8 cellular contexts compared by ENCODE assay signal in genomic region chr6:2633763-2634150, GRCh38.
DNase-seq lines count a peak whose midpoint lies in the region; ATAC-seq, FAIRE-seq and TF ChIP-seq lines count a peak whose summit lies in the region.

No MANE protein-coding gene starts in this region.

- H3K36me3 ChIP-seq in bronchial epithelial cell (ENCODE audit: control insufficient read depth, insufficient read depth, low read length) (no peaks in the 10 kb centered on the region), thoracic aorta (no peaks in the 10 kb centered on the region)

- no peak for FAIRE-seq in bronchial epithelial cell (lab: Jason Lieb, UNC)

- H3K4me1 Mint-ChIP-seq in activated CD4-positive, alpha-beta T cell treated with anti-CD3 and anti-CD28 coated beads, Interleukin-2, amount 10 ng/mL, durations not matched to agents 24 days and 14 days = peaks cover 5% of the 10 kb centered on the region
- no peaks in the 10 kb centered on the region for H3K4me1 Mint-ChIP-seq in memory B cell

- H3K4me3 ChIP-seq in bronchial epithelial cell (ENCODE audit: low read depth, low read length) = peak overlapping the region; percentile 34
- H3K4me3 ChIP-seq in thoracic aorta = peak overlapping the region; percentile 75

- H3K27ac Mint-ChIP-seq in activated CD4-positive, alpha-beta T cell treated with anti-CD3 and anti-CD28 coated beads, Interleukin-2, amount 10 ng/mL, durations not matched to agents 24 days and 14 days = no peak overlapping the region
- H3K27ac Mint-ChIP-seq in memory B cell = no peak overlapping the region

- H3K9me3 Mint-ChIP-seq in activated CD4-positive, alpha-beta T cell treated with anti-CD3 and anti-CD28 coated beads, Interleukin-2, amount 10 ng/mL, durations not matched to agents 24 days and 14 days = no peaks in the 10 kb centered on the region
- no peaks in the 10 kb centered on the region for H3K9me3 Mint-ChIP-seq in memory B cell

- peaks cover 39% of the 10 kb centered on the region for H3K27me3 Mint-ChIP-seq in activated CD4-positive, alpha-beta T cell treated with anti-CD3 and anti-CD28 coated beads, Interleukin-2, amount 10 ng/mL, durations not matched to agents 24 days and 14 days
- peaks cover 5% of the 10 kb centered on the region for H3K27me3 Mint-ChIP-seq in memory B cell

- ATAC-seq in memory B cell (ENCODE audit: low read depth) = no peak
- ATAC-seq in thoracic aorta (ENCODE audit: insufficient number of reproducible peaks, low FRiP score, low read depth) = no peak
- no peak for ATAC-seq in HG02840 (IDR thresholded peaks at IDR 0.05; ENCODE audit: low FRiP score, unreplicated experiment)

- peak overlapping the region; percentile 47 for H3K4me3 Mint-ChIP-seq in activated CD4-positive, alpha-beta T cell treated with anti-CD3 and anti-CD28 coated beads, Interleukin-2, amount 10 ng/mL, durations not matched to agents 24 days and 14 days
- H3K4me3 Mint-ChIP-seq in memory B cell = peak overlapping the region; percentile 44

- intact Hi-C loops in activated CD4-positive, alpha-beta T cell treated with anti-CD3 and anti-CD28 coated beads, Interleukin-2, amount 10 ng/mL, durations not matched to agents 24 days and 14 days (cut with micrococcal nuclease) = loop anchor here (1.0 to 10.0 kb wide), 6 partner anchors 185 to 1037 kb away; no protein-coding TSS in a partner anchor

- H3K9me3 ChIP-seq in thoracic aorta = no peaks in the 10 kb centered on the region

- H3K36me3 Mint-ChIP-seq in activated CD4-positive, alpha-beta T cell treated with anti-CD3 and anti-CD28 coated beads, Interleukin-2, amount 10 ng/mL, durations not matched to agents 24 days and 14 days (ENCODE audit: low read depth) = no peaks in the 10 kb centered on the region
- no peaks in the 10 kb centered on the region for H3K36me3 Mint-ChIP-seq in memory B cell

- DNase-seq in activated CD4-positive, alpha-beta T cell treated with anti-CD3 and anti-CD28 coated beads, Interleukin-2, amount 10 ng/mL, durations not matched to agents 24 days and 14 days = no peak
- no peak for DNase-seq in activated CD4-positive, alpha-beta T cell treated with anti-CD3 and anti-CD28 coated beads for 48 hours
- DNase-seq in bronchial epithelial cell (ENCODE audit: low read depth) = no peak
- DNase-seq in memory B cell (ENCODE audit: low spot score in 2 of 2) = no peak
- DNase-seq in thoracic aorta (ENCODE audit: low spot score) = no peak
- no peak for DNase-seq in NCI-H1092 (lab: John Stamatoyannopoulos, UW)
- no peak for DNase-seq in iPS-NIHi7 (ENCODE audit: extremely low spot score)

- peak overlapping the region; percentile 97 to 98 for H3K27ac ChIP-seq in thoracic aorta

- no peak for TF ChIP-seq CTCF in bronchial epithelial cell (IDR thresholded peaks at IDR 0.05; ENCODE audit: insufficient read depth, low read length, severe bottlenecking)
- no peak for TF ChIP-seq CTCF in thoracic aorta (IDR thresholded peaks at IDR 0.05)

- peaks cover 27 to 62% of the 10 kb centered on the region in 2 donors for H3K4me1 ChIP-seq in thoracic aorta (ENCODE audit: control insufficient read depth in 1 of 2, low read depth in 2 of 2)

- H3K27me3 ChIP-seq in bronchial epithelial cell (ENCODE audit: control insufficient read depth, insufficient read depth, low read length) (no peaks in the 10 kb centered on the region), thoracic aorta (replicated peaks; ENCODE audit: insufficient read depth) (no peaks in the 10 kb centered on the region)
